In genomic region chr1:47188901-47189785, GRCh38 we compare ENCODE assay signal across 2 cellular contexts.
A peak's percentile ranks its signal among the peaks of the same experiment; 100 is the strongest.
TF ChIP-seq lines count a peak whose summit lies in the region.

No MANE protein-coding gene starts in this region.

TF ChIP-seq in K562, 482 proteins besides CTCF, POLR2A, EP300 and RAD21:
- no peak for TF ChIP-seq ATF2 (CRISPR knock-in tag; IDR thresholded peaks at IDR 0.05)
- TF ChIP-seq HES1 (IDR thresholded peaks at IDR 0.05; ENCODE audit: low read depth) = no peak
- no peak for TF ChIP-seq NELFE (IDR thresholded peaks at IDR 0.05; ENCODE audit: insufficient read depth, insufficient read length)
- TF ChIP-seq, protein P1, sequence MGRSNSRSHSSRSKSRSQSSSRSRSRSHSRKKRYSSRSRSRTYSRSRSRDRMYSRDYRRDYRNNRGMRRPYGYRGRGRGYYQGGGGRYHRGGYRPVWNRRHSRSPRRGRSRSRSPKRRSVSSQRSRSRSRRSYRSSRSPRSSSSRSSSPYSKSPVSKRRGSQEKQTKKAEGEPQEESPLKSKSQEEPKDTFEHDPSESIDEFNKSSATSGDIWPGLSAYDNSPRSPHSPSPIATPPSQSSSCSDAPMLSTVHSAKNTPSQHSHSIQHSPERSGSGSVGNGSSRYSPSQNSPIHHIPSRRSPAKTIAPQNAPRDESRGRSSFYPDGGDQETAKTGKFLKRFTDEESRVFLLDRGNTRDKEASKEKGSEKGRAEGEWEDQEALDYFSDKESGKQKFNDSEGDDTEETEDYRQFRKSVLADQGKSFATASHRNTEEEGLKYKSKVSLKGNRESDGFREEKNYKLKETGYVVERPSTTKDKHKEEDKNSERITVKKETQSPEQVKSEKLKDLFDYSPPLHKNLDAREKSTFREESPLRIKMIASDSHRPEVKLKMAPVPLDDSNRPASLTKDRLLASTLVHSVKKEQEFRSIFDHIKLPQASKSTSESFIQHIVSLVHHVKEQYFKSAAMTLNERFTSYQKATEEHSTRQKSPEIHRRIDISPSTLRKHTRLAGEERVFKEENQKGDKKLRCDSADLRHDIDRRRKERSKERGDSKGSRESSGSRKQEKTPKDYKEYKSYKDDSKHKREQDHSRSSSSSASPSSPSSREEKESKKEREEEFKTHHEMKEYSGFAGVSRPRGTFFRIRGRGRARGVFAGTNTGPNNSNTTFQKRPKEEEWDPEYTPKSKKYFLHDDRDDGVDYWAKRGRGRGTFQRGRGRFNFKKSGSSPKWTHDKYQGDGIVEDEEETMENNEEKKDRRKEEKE (IDR thresholded peaks at IDR 0.05; ENCODE audit: borderline replicate concordance in 1 of 2, control insufficient read depth in 1 of 2, low read depth in 2 of 2, low read length in 1 of 2) = no peak
- TF ChIP-seq CGGBP1 (CRISPR knock-in tag; IDR thresholded peaks at IDR 0.05) = no peak
- no peak for TF ChIP-seq ZNF655 (CRISPR knock-in tag; IDR thresholded peaks at IDR 0.05)
- no peak for TF ChIP-seq XRCC5 (IDR thresholded peaks at IDR 0.05; ENCODE audit: low read depth, low read length)
- TF ChIP-seq KLF16 (IDR thresholded peaks at IDR 0.05) = no peak
- TF ChIP-seq, protein P2, sequence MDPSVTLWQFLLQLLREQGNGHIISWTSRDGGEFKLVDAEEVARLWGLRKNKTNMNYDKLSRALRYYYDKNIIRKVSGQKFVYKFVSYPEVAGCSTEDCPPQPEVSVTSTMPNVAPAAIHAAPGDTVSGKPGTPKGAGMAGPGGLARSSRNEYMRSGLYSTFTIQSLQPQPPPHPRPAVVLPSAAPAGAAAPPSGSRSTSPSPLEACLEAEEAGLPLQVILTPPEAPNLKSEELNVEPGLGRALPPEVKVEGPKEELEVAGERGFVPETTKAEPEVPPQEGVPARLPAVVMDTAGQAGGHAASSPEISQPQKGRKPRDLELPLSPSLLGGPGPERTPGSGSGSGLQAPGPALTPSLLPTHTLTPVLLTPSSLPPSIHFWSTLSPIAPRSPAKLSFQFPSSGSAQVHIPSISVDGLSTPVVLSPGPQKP (CRISPR knock-in tag; IDR thresholded peaks at IDR 0.05) = no peak
- TF ChIP-seq RCOR1 (IDR thresholded peaks at IDR 0.05; ENCODE audit: borderline replicate concordance in 1 of 2, low read depth in 2 of 2, low read length in 2 of 2) = no peak
- no peak for TF ChIP-seq NR0B1 (IDR thresholded peaks at IDR 0.05; ENCODE audit: partially characterized antibody)
- TF ChIP-seq ZNF764 (CRISPR knock-in tag; IDR thresholded peaks at IDR 0.05; ENCODE audit: low read depth) = no peak
- TF ChIP-seq TRIM25 (IDR thresholded peaks at IDR 0.05; ENCODE audit: borderline replicate concordance) = no peak
- no peak for TF ChIP-seq ZNF561 (CRISPR knock-in tag; conservative IDR thresholded peaks at IDR 0.05)
- no peak for TF ChIP-seq ZNF217 (CRISPR knock-in tag; IDR thresholded peaks at IDR 0.05)

TF ChIP-seq in HepG2, 621 proteins besides CTCF, POLR2A, EP300 and RAD21:
- TF ChIP-seq RFXAP (CRISPR knock-in tag; IDR thresholded peaks at IDR 0.05; ENCODE audit: borderline replicate concordance) = no peak
- no peak for TF ChIP-seq ZNF749 (CRISPR knock-in tag; IDR thresholded peaks at IDR 0.05; ENCODE audit: borderline replicate concordance)
- TF ChIP-seq MAFG (CRISPR knock-in tag; IDR thresholded peaks at IDR 0.05) = no peak
- peak; percentile 53 for TF ChIP-seq ZNF768 (CRISPR knock-in tag; IDR thresholded peaks at IDR 0.05)
